8 cellular contexts compared by ENCODE assay signal in genomic region chr9:126611592-126612328, GRCh38. TPM values are rescaled to one million over a fixed set of nuclear protein-coding genes. Genes with fewer than 3 reads are reported as not detected.
DNase-seq lines count a peak whose midpoint lies in the region; ATAC-seq and TF ChIP-seq lines count a peak whose summit lies in the region.

No MANE protein-coding gene starts in this region.

- H3K27ac ChIP-seq in mesenchymal stem cell (ENCODE audit: low read length, poor library complexity, severe bottlenecking) = no peak overlapping the region

- peaks cover 81 to 88% of the 10 kb centered on the region in 2 experiments for H3K27me3 ChIP-seq in mesenchymal stem cell (ENCODE audit: control insufficient read depth in 1 of 2, insufficient read depth in 1 of 2, low read length in 2 of 2)

- no peak overlapping the region for H3K4me3 ChIP-seq in AG10803 (ENCODE audit: low read length)
- H3K4me3 ChIP-seq in mesenchymal stem cell (ENCODE audit: insufficient read depth in 1 of 2, low read depth in 1 of 2, low read length in 2 of 2) = no peak overlapping the region

- H2BK120ac ChIP-seq in mesenchymal stem cell (ENCODE audit: low read depth, low read length) = no peak overlapping the region

- no peak overlapping the region for H2AFZ ChIP-seq in mesenchymal stem cell (ENCODE audit: low read depth, low read length)

- H3K18ac ChIP-seq in mesenchymal stem cell (ENCODE audit: low read depth in 1 of 2, low read length in 2 of 2) = no peak overlapping the region

- peaks cover 32% of the 10 kb centered on the region for H3K4me1 ChIP-seq in mesenchymal stem cell (ENCODE audit: control insufficient read depth, insufficient read depth, low read depth, low read length)

- no peak overlapping the region for H2BK5ac ChIP-seq in mesenchymal stem cell (ENCODE audit: low read depth, low read length, poor library complexity, severe bottlenecking)

- H2BK12ac ChIP-seq in mesenchymal stem cell (ENCODE audit: low read length in 2 of 2) = no peak overlapping the region

- TF ChIP-seq CTCF in AG10803 (conservative IDR thresholded peaks at IDR 0.05; ENCODE audit: low read length) = peak; percentile 63

- H3K9me3 ChIP-seq in mesenchymal stem cell (ENCODE audit: control insufficient read depth, low read length) = no peaks in the 10 kb centered on the region

- no peak overlapping the region for H4K8ac ChIP-seq in mesenchymal stem cell (ENCODE audit: low read length)

- no peak overlapping the region for H3K4me2 ChIP-seq in mesenchymal stem cell (ENCODE audit: low read length, poor library complexity, severe bottlenecking)

- no peak for ATAC-seq in GM19023 (IDR thresholded peaks at IDR 0.05; ENCODE audit: unreplicated experiment)

- H3K14ac ChIP-seq in mesenchymal stem cell (ENCODE audit: low read length in 2 of 2) = no peak overlapping the region

- H2BK15ac ChIP-seq in mesenchymal stem cell (ENCODE audit: low read depth, poor library complexity, severe bottlenecking) = no peak overlapping the region

- no peak overlapping the region for H3K23ac ChIP-seq in mesenchymal stem cell (ENCODE audit: low read length in 2 of 2)

- H3K9ac ChIP-seq in mesenchymal stem cell (ENCODE audit: low read length) = no peak overlapping the region

- no peaks in the 10 kb centered on the region for H3K36me3 ChIP-seq in mesenchymal stem cell (ENCODE audit: control insufficient read depth in 1 of 2, insufficient read depth in 2 of 2, low read depth in 1 of 2, low read length in 2 of 2)

- 5% methylated on average over 40 of the region's 43 CpGs for WGBS in mesenchymal stem cell

- no peaks in the 10 kb centered on the region for H3K79me1 ChIP-seq in mesenchymal stem cell (replicated peaks; ENCODE audit: low read length, poor library complexity, severe bottlenecking)

- H3K4ac ChIP-seq in mesenchymal stem cell (ENCODE audit: low read depth in 1 of 2, low read length in 2 of 2) = no peak overlapping the region

- no peak overlapping the region for H4K91ac ChIP-seq in mesenchymal stem cell (ENCODE audit: low read length)

- H2AK5ac ChIP-seq in mesenchymal stem cell (ENCODE audit: low read length, severe bottlenecking) = no peak overlapping the region

- DNase-seq in AG10803 (ENCODE audit: low read depth) (peak; percentile 41), H4 (ENCODE audit: low spot score) (peak; percentile 41), NCI-H526 treated with DMSO at 0.1 percent for 48 hours (lab: John Stamatoyannopoulos, UW) (peak; percentile 36), mesenchymal stem cell (peak; percentile 60)
- DNase-seq in activated CD8-positive, alpha-beta memory T cell treated with anti-CD3 and anti-CD28 coated beads for 24 hours = peak; percentile 89
- DNase-seq in effector CD4-positive, alpha-beta T cell = peak; percentile 57
- DNase-seq in stimulated activated CD8-positive, alpha-beta memory T cell treated with anti-CD3 and anti-CD28 coated beads, Interleukin-15, amount 100 ng/mL, for 4 hours (ENCODE audit: low read depth in 2 of 2) = peak; percentile 30 to 42

RNA-seq across cellular contexts. Expression of gene LMX1B, which starts 2.0 kb away (rescaled TPM):
- 0.15 and 0.64 TPM in 2 replicates for total RNA-seq in H4 (2014; rRNA removed; shearing (Covaris generic))
- polyA plus RNA-seq in mesenchymal stem cell (2013, experiment 1 of 2) = not detected
- not detected for polyA plus RNA-seq in mesenchymal stem cell (2013, experiment 2 of 2)

Comparison
In these comparisons a context has a peak if more than half of its experiments do, and no peak if none do; other contexts are left out.
1. DNase-seq: peak in every context shown above with its lines; median percentile 89 in activated CD8-positive, alpha-beta memory T cell treated with anti-CD3 and anti-CD28 coated beads for 24 hours; 60 in mesenchymal stem cell; 57 in effector CD4-positive, alpha-beta T cell; 41 in AG10803; 41 in H4; 36 in NCI-H526 treated with DMSO at 0.1 percent for 48 hours; 36 in stimulated activated CD8-positive, alpha-beta memory T cell treated with anti-CD3 and anti-CD28 coated beads, Interleukin-15, amount 100 ng/mL, for 4 hours.